8 cellular contexts compared by ENCODE assay signal in genomic region chr1:244836135-244836521, GRCh38. TPM values are rescaled to one million over a fixed set of nuclear protein-coding genes. Genes with fewer than 3 reads are reported as not detected.
DNase-seq lines count a peak whose midpoint lies in the region; ATAC-seq, FAIRE-seq and TF ChIP-seq lines count a peak whose summit lies in the region.

No MANE protein-coding gene starts in this region.

- no peak for TF ChIP-seq EP300 in A549 (IDR thresholded peaks at IDR 0.05)

- peak overlapping the region; percentile 65 for H3K4me2 ChIP-seq in A549

- H3K27ac ChIP-seq in A549 (peak overlapping the region; percentile 90 to 97), brain microvascular endothelial cell (peak overlapping the region; percentile 93), layer of hippocampus (ENCODE audit: low read depth, low read length) (peak overlapping the region; percentile 100)

- TF ChIP-seq CTCF in A549 (IDR thresholded peaks at IDR 0.05) (no peak), brain microvascular endothelial cell (IDR thresholded peaks at IDR 0.05; ENCODE audit: low read depth, low read length, missing control alignments) (no peak)

- H3K4me1 Mint-ChIP-seq in stimulated activated naive CD8-positive, alpha-beta T cell treated with anti-CD3 and anti-CD28 coated beads, Interleukin-15, amount 100 ng/mL, for 72 hours, result peaks cover 50% of the 10 kb centered on the region

- H3K36me3 ChIP-seq in brain microvascular endothelial cell (replicated peaks), result peaks cover 4% of the 10 kb centered on the region

- POLR2A ChIA-PET in A549 (lab: Yijun Ruan, JAX), result interaction anchor here (0.6 to 3.9 kb wide), 9 partner anchors 11 to 207 kb away, joined by 3 to 57 read pairs (median 5); partner anchors contain the start of genes DESI2 and HNRNPU

- in situ Hi-C loops in brain microvascular endothelial cell (cut with HindIII; ENCODE audit: low pct_ligation_motif_present, low sequenced_read_pairs), result no loop called here

- DNase-seq in A549 (ENCODE audit: low read depth in 1 of 2, low spot score in 1 of 2), result peak; percentile 46 to 52
- DNase-seq in EL, result peak; percentile 54
- peak; percentile 67 for DNase-seq in NCI-H526 treated with DMSO at 0.1 percent for 48 hours (lab: John Stamatoyannopoulos, UW)
- no peak for DNase-seq in brain microvascular endothelial cell
- no peak for DNase-seq in stimulated activated naive CD8-positive, alpha-beta T cell treated with anti-CD3 and anti-CD28 coated beads, Interleukin-15, amount 100 ng/mL, for 72 hours
- no peak for DNase-seq in NCI-H1048 (lab: John Stamatoyannopoulos, UW)

- H3K4me1 ChIP-seq in A549, result peaks cover 28% of the 10 kb centered on the region; the same call in 2 of the 3 replicates

- peak overlapping the region; percentile 99 for H3K27ac Mint-ChIP-seq in stimulated activated naive CD8-positive, alpha-beta T cell treated with anti-CD3 and anti-CD28 coated beads, Interleukin-15, amount 100 ng/mL, for 72 hours

- peak overlapping the region; percentile 89 to 95 for H3K4me3 Mint-ChIP-seq in stimulated activated naive CD8-positive, alpha-beta T cell treated with anti-CD3 and anti-CD28 coated beads, Interleukin-15, amount 100 ng/mL, for 72 hours

- CTCF ChIA-PET in A549 (lab: Yijun Ruan, JAX), result interaction anchor here (0.8 to 3.7 kb wide), 7 partner anchors 10 to 207 kb away, joined by 3 to 18 read pairs (median 5); partner anchors contain the start of gene HNRNPU

- ATAC-seq in A549, result peak; percentile 27 to 42
- no peak for ATAC-seq in stimulated activated naive CD8-positive, alpha-beta T cell treated with anti-CD3 and anti-CD28 coated beads, Interleukin-15, amount 100 ng/mL, for 72 hours
- ATAC-seq in HG03565 (IDR thresholded peaks at IDR 0.05; ENCODE audit: unreplicated experiment), result no peak

- H3K9me3 ChIP-seq in A549, result no peaks in the 10 kb centered on the region

- H3K27me3 Mint-ChIP-seq in stimulated activated naive CD8-positive, alpha-beta T cell treated with anti-CD3 and anti-CD28 coated beads, Interleukin-15, amount 100 ng/mL, for 72 hours, result no peaks in the 10 kb centered on the region

- FAIRE-seq in A549 (lab: Jason Lieb, UNC), result no peak

- peaks cover 0 to 5% of the 10 kb centered on the region in 2 donors for H3K9me3 Mint-ChIP-seq in stimulated activated naive CD8-positive, alpha-beta T cell treated with anti-CD3 and anti-CD28 coated beads, Interleukin-15, amount 100 ng/mL, for 72 hours

- TF ChIP-seq POLR2A in A549 (IDR thresholded peaks at IDR 0.05; ENCODE audit: low read length), result no peak

- H3K27me3 ChIP-seq in brain microvascular endothelial cell (replicated peaks) (no peaks in the 10 kb centered on the region), layer of hippocampus (ENCODE audit: control insufficient read depth, insufficient read depth, low read length) (no peaks in the 10 kb centered on the region)

- H3K4me3 ChIP-seq in A549 (peak overlapping the region; percentile 69), brain microvascular endothelial cell (ENCODE audit: low read depth, low read length) (peak overlapping the region; percentile 74)

- WGBS in A549 (ENCODE audit: missing lambda C conversion rate), result 4% methylated on average over 7 of the region's 7 CpGs

- TF ChIP-seq RAD21 in A549 (conservative IDR thresholded peaks at IDR 0.05 in 1 of 2, IDR thresholded peaks at IDR 0.05 in 1 of 2), result no peak

TF ChIP-seq in A549, 52 proteins besides CTCF, POLR2A, EP300 and RAD21:
- TF ChIP-seq TFCP2L1 (CRISPR knock-in tag; IDR thresholded peaks at IDR 0.05) (0 out of 2 replicates have a peak, but pooled peaks have one; percentile 19), FOSB (CRISPR knock-in tag; IDR thresholded peaks at IDR 0.05) (peak; percentile 28; the same call in 1 of the 2 replicates), GATA3 (IDR thresholded peaks at IDR 0.05; ENCODE audit: borderline replicate concordance) (no peak)

RNA-seq across cellular contexts. Expression of gene COX20, which starts 0.7 kb away (rescaled TPM):
- polyA plus RNA-seq in A549 (2011; rRNA removed) (28.1 and 65.4 TPM in 2 replicates), A549 (2017; fragmentation: RNase III; extraction: RNeasy Plus Mini Kit Qiagen cat#74134 plus additional on column Dnase treatment) (64.4 to 78.2 TPM (median 74.6 TPM) in 3 replicates)
- 12.6 and 14.4 TPM in 2 replicates for polyA plus RNA-seq in A549 (2012; cell fraction: cytosol; rRNA removed)
- polyA plus RNA-seq in A549 (2012; cell fraction: nucleus; rRNA removed), result 3.5 and 6.2 TPM in 2 replicates
- 6.1 and 6.7 TPM in 2 replicates for polyA minus RNA-seq in A549 (2011; rRNA and poly(A)+ RNA removed)

RNA-seq across cellular contexts. Expression of gene HNRNPU, which starts 28.2 kb away (rescaled TPM):
- polyA plus RNA-seq in A549 (2011; rRNA removed) (345 and 529 TPM in 2 replicates), A549 (2017; fragmentation: RNase III; extraction: RNeasy Plus Mini Kit Qiagen cat#74134 plus additional on column Dnase treatment) (449 to 465 TPM (median 455 TPM) in 3 replicates)
- 132 and 167 TPM in 2 replicates for polyA plus RNA-seq in A549 (2012; cell fraction: cytosol; rRNA removed)
- polyA plus RNA-seq in A549 (2012; cell fraction: nucleus; rRNA removed), result 136 and 185 TPM in 2 replicates
- 330 and 400 TPM in 2 replicates for polyA minus RNA-seq in A549 (2011; rRNA and poly(A)+ RNA removed)

Comparison
In these comparisons a context has a peak if more than half of its experiments do, and no peak if none do; other contexts are left out.
1. ATAC-seq: peak in A549 (2 of 2); none in stimulated activated naive CD8-positive, alpha-beta T cell treated with anti-CD3 and anti-CD28 coated beads, Interleukin-15, amount 100 ng/mL, for 72 hours (single experiment) and HG03565 (single experiment).
2. DNase-seq: peak in A549 (2 of 2), EL (single experiment) and NCI-H526 treated with DMSO at 0.1 percent for 48 hours (single experiment); none in brain microvascular endothelial cell (single experiment), stimulated activated naive CD8-positive, alpha-beta T cell treated with anti-CD3 and anti-CD28 coated beads, Interleukin-15, amount 100 ng/mL, for 72 hours (0 of 2) and NCI-H1048 (single experiment).
3. Peak in every context shown above with its lines, with median percentiles within 50 percentile points of each other: H3K27ac ChIP-seq.